Comparison of ENCODE assay signal across 11 cellular contexts in the genomic region with DNA sequence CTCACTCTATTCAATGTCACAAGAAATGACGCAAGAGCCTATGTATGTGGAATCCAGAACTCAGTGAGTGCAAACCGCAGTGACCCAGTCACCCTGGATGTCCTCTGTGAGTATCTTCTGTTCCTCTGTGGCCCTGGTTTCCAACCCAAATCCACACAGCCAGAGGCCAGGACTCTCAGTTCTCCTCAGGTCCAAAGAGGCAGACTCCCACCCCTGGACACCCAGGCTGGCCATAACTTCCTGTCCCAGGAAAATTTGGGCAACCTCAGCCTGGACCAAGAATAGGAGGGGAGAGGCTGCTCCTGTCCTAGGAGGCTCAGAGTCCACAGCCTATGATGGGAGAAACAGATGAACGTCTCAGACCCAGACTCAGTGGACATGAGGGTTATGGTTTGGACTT. TPM values are rescaled to one million over a fixed set of nuclear protein-coding genes. Genes with fewer than 3 reads are reported as not detected.
"Had no signal": no experiment of that assay in that cellular context is flagged by ENCODE, and none has a peak within 500 bp of the region (broad histone marks: within the 10 kb centered on the region; RNA-seq: fewer than 3 reads in every experiment).

No MANE protein-coding gene starts in this region.

- H3K9me3 ChIP-seq: HAP-1 had no signal

- H3K4me2 ChIP-seq: GM23338 had no signal

- ATAC-seq: GM23338, HCT116 had no signal

- H3K27ac ChIP-seq: GM23248 had no signal

- H3K9ac ChIP-seq: GM23248 had no signal

- H3K4me3 ChIP-seq: GM23248, GM23338, HAP-1 had no signal

- H3K36me3 ChIP-seq: HAP-1 had no signal

- H2AFZ ChIP-seq: GM23248, GM23338 had no signal

- FAIRE-seq: H1, H54 had no signal

- H3K4me1 ChIP-seq: HAP-1 had no signal

- DNase-seq: GM23248, GOT3, H7, H9, HCEC 1CT, HFFc6 had no signal

RNA-seq across cellular contexts. Expression of gene CEACAM5, which starts 11.7 kb away (rescaled TPM):
- total RNA-seq: GM23248, GM23338, H1, H7, H9 had no signal
- polyA plus RNA-seq: GM23248, GM23338, H1 had no signal

RNA-seq across cellular contexts. Expression of gene CEACAM7, which starts 32.0 kb away (rescaled TPM):
- total RNA-seq: GM23248, H1, H7, H9, HFFc6 had no signal
- polyA plus RNA-seq: GM23248, GM23338, H1 had no signal

RNA-seq across cellular contexts. Expression of gene CEACAM6, which starts 35.2 kb away (rescaled TPM):
- total RNA-seq: GM23248, GM23338, H1, H7, H9, HFFc6 had no signal
- polyA plus RNA-seq: GM23248, GM23338, H1 had no signal
